ENCODE assay signal across 12 cellular contexts in genomic region chr16:53775106-53775820, GRCh38.
A peak's percentile ranks its signal among the peaks of the same experiment; 100 is the strongest.
DNase-seq lines count a peak whose midpoint lies in the region; ATAC-seq and TF ChIP-seq lines count a peak whose summit lies in the region.
"Had no signal": no experiment of that assay in that cellular context is flagged by ENCODE, and none has a peak within 500 bp of the region (broad histone marks: within the 10 kb centered on the region; RNA-seq: fewer than 3 reads in every experiment).

No MANE protein-coding gene starts in this region.

- WGBS in adrenal gland, 4 donors: 61 to 78% (median 67%) methylated on average over 2 of the region's 2 CpGs

- peak; percentile 26 for DNase-seq in SKM-1 treated with dmso at 0.1 percent for 144 hours (lab: John Stamatoyannopoulos, UW; ENCODE audit: unreplicated experiment)
- no peak for DNase-seq in SKM-1 (lab: John Stamatoyannopoulos, UW; ENCODE audit: unreplicated experiment)
- no peak for DNase-seq in adrenal gland
- no peak for DNase-seq in memory B cell (ENCODE audit: low spot score in 2 of 2)
- DNase-seq in uterus: no peak
- no peak for DNase-seq in kidney glomerular epithelial cell (lab: John Stamatoyannopoulos, UW)
- no peak for DNase-seq in superior temporal gyrus (ENCODE audit: extremely low spot score)
- DNase-seq: activated CD4-positive, alpha-beta T cell treated with anti-CD3 and anti-CD28 coated beads for 4 hours; NCI-H1417 treated with DMSO at 0.1 percent for 48 hours; spleen had no signal

- ATAC-seq in memory B cell (ENCODE audit: low read depth): peak; percentile 63
- ATAC-seq in GM21526 (IDR thresholded peaks at IDR 0.05; ENCODE audit: low FRiP score, unreplicated experiment): no peak

- no peak for TF ChIP-seq POLR2A in adrenal gland (IDR thresholded peaks at IDR 0.05)
- TF ChIP-seq POLR2A in uterus (IDR thresholded peaks at IDR 0.05): no peak

- H3K36me3 ChIP-seq in adrenal gland (replicated peaks in 1 of 2) (no peaks in the 10 kb centered on the region), uterus (no peaks in the 10 kb centered on the region)
- H3K36me3 ChIP-seq: HAP-1, spleen had no signal

- no peak overlapping the region for H3K4me3 Mint-ChIP-seq in memory B cell

- H3K4me3 ChIP-seq in adrenal gland: no peak overlapping the region
- H3K4me3 ChIP-seq in uterus: no peak overlapping the region
- H3K4me3 ChIP-seq: HAP-1, spleen had no signal

- H3K9me3 Mint-ChIP-seq in memory B cell: no peaks in the 10 kb centered on the region

- TF ChIP-seq CTCF in adrenal gland (IDR thresholded peaks at IDR 0.05): peak in 2 of 6 experiments; percentile 13 to 24
- no peak for TF ChIP-seq CTCF in uterus (IDR thresholded peaks at IDR 0.05)

- no peak overlapping the region for H3K27ac Mint-ChIP-seq in memory B cell

- H3K4me1 Mint-ChIP-seq in memory B cell: peaks cover 19% of the 10 kb centered on the region

- no peaks in the 10 kb centered on the region for H3K27me3 Mint-ChIP-seq in memory B cell

- no peaks in the 10 kb centered on the region for H3K27me3 ChIP-seq in adrenal gland
- H3K27me3 ChIP-seq in uterus: no peaks in the 10 kb centered on the region
- H3K27me3 ChIP-seq: spleen had no signal

- intact Hi-C loops in adrenal gland (cut with DNase I) (no loop called here), uterus (cut with DNase I; ENCODE audit: low total_unique reads) (no loop called here)

- H3K9me3 ChIP-seq in adrenal gland (replicated peaks in 1 of 3) (no peaks in the 10 kb centered on the region), uterus (no peaks in the 10 kb centered on the region)
- H3K9me3 ChIP-seq: HAP-1, spleen had no signal

- no peaks in the 10 kb centered on the region for H3K36me3 Mint-ChIP-seq in memory B cell

- H3K27ac ChIP-seq in adrenal gland: peak overlapping the region in 3 of 5 donors; percentile 15 to 56 (median 52)
- H3K27ac ChIP-seq in uterus: peak overlapping the region; percentile 35 to 48
- H3K27ac ChIP-seq: spleen had no signal

- H3K4me1 ChIP-seq in adrenal gland (replicated peaks in 1 of 2) (peaks cover 35 to 74% of the 10 kb centered on the region in 2 donors), uterus (no peaks in the 10 kb centered on the region)
